8 cellular contexts compared by ENCODE assay signal in genomic region chr3:69084326-69084667, GRCh38. TPM values are rescaled to one million over a fixed set of nuclear protein-coding genes. Genes with fewer than 3 reads are reported as not detected.
DNase-seq lines count a peak whose midpoint lies in the region; ATAC-seq and TF ChIP-seq lines count a peak whose summit lies in the region.

No MANE protein-coding gene starts in this region.

- in situ Hi-C loops in GM13977 (cut with MboI; ENCODE audit: low pct_unique_long_range_greater_than_20kb, low sequenced_read_pairs, unreplicated experiment): no loop called here

- H3K4me1 ChIP-seq in adipocyte (ENCODE audit: control insufficient read depth, insufficient read depth, low read length): peaks cover 63% of the 10 kb centered on the region
- peaks cover 6% of the 10 kb centered on the region for H3K4me1 ChIP-seq in right cardiac atrium (ENCODE audit: control insufficient read depth, insufficient read depth, low read length)

- H3K27me3 ChIP-seq in adipocyte (replicated peaks; ENCODE audit: control insufficient read depth, insufficient read depth, low read length) (no peaks in the 10 kb centered on the region), right cardiac atrium (ENCODE audit: control insufficient read depth, insufficient read depth) (no peaks in the 10 kb centered on the region)

- H3K36me3 ChIP-seq in adipocyte (ENCODE audit: control insufficient read depth, insufficient read depth, low read length, severe bottlenecking): peaks cover 14% of the 10 kb centered on the region

- H3K9me3 ChIP-seq in adipocyte (ENCODE audit: control insufficient read depth, low read length): no peaks in the 10 kb centered on the region
- no peaks in the 10 kb centered on the region for H3K9me3 ChIP-seq in right cardiac atrium (ENCODE audit: control insufficient read depth, low read length)

- TF ChIP-seq CTCF in GM13977 (IDR thresholded peaks at IDR 0.05; ENCODE audit: extremely low read depth, insufficient read depth, missing control alignments): no peak

- peak overlapping the region; percentile 97 for H3K27ac ChIP-seq in right cardiac atrium (ENCODE audit: low read length)
- peak overlapping the region in 20 of 21 experiments; percentile 77 to 99 (median 95) for H3K27ac ChIP-seq in skin epidermis

- peak overlapping the region; percentile 95 for H3K4me3 ChIP-seq in adipocyte (ENCODE audit: low read length)
- H3K4me3 ChIP-seq in right cardiac atrium (ENCODE audit: low read length): peak overlapping the region; percentile 61
- peak overlapping the region; percentile 63 to 97 (median 79) for H3K4me3 ChIP-seq in skin epidermis

- intact Hi-C loops in right cardiac atrium (cut with DNase I): no loop called here

- peak overlapping the region; percentile 96 for H3K9ac ChIP-seq in adipocyte (ENCODE audit: low read length)

- ATAC-seq in HG03432 (IDR thresholded peaks at IDR 0.05; ENCODE audit: unreplicated experiment) (peak; percentile 0), right cardiac atrium (peak; percentile 9 to 42)

- under 1% methylated on average over 2 of the region's 2 CpGs for WGBS in right cardiac atrium

- DNase-seq in COLO829 (ENCODE audit: low spot score) (peak; percentile 84), adipocyte (ENCODE audit: low read depth) (peak; percentile 87), right cardiac atrium (no peak), NCI-H146 treated with DMSO at 0.1 percent for 48 hours (lab: John Stamatoyannopoulos, UW; ENCODE audit: unreplicated experiment) (no peak), T1000 (lab: John Stamatoyannopoulos, UW) (no peak), GM13977 (ENCODE audit: low spot score) (no peak)

RNA-seq across cellular contexts. Expression of gene ARL6IP5, which starts 0.4 kb away (rescaled TPM):
- total RNA-seq in right cardiac atrium: 100 to 1,000 TPM; 162 to 233 (median 227) TPM
- polyA plus RNA-seq in right cardiac atrium: 261 TPM

RNA-seq across cellular contexts. Expression of gene UBA3, which starts 4.1 kb away (rescaled TPM):
- total RNA-seq in right cardiac atrium: 10 to 100 TPM; 63.8 to 67.5 (median 65.2) TPM
- 51.4 TPM for polyA plus RNA-seq in right cardiac atrium

RNA-seq across cellular contexts. Expression of gene TMF1, which starts 32.2 kb away (rescaled TPM):
- total RNA-seq in right cardiac atrium: 10 to 100 TPM; 21.1 to 28.5 (median 22.5) TPM
- polyA plus RNA-seq in right cardiac atrium: 6.7 TPM

RNA-seq across cellular contexts. Expression of gene LMOD3, which starts 38.1 kb away (rescaled TPM):
- 100 to 1,000 TPM in 1 of 4 donors, 10 to 100 TPM in 3; 44.1 to 127 (median 62.9) TPM for total RNA-seq in right cardiac atrium
- 64.0 TPM for polyA plus RNA-seq in right cardiac atrium

Comparison
In these comparisons a context has a peak if more than half of its experiments do, and no peak if none do; other contexts are left out.
1. DNase-seq: peak in COLO829 (single experiment) and adipocyte (single experiment); none in right cardiac atrium (0 of 3), NCI-H146 treated with DMSO at 0.1 percent for 48 hours (single experiment), T1000 (single experiment) and GM13977 (single experiment).
2. Peak in every context shown above with its lines, with median percentiles within 50 percentile points of each other: H3K4me3 ChIP-seq.